ENCODE assay signal across 33 cellular contexts in the genomic region with DNA sequence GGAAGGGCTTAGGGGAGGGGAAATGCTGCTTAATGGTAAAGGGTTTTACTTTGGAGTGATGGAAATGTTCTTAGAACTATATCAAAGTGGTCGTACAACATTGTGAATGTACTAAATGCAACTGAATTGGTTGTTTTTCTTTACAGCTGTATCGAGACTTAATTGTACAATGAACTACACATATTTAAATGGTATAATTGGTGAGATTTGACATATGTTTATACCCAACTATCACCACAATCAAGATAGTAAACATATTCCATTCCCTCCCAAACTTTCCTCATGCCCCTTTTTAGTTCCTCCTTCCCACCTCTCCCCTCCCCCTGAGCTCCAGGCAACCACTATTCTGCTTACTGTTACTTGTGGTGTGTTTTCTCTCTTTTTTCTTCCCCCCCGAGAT.
"Had no signal": no experiment of that assay in that cellular context is flagged by ENCODE, and none has a peak within 500 bp of the region (broad histone marks: within the 10 kb centered on the region; RNA-seq: fewer than 3 reads in every experiment).

No MANE protein-coding gene starts in this region.

- H2AFZ ChIP-seq: PC-9 had no signal

- H3K9me3 Mint-ChIP-seq: activated B cell treated with CpG ODN at 0.5 μM for 24 hours; activated CD8-positive, alpha-beta T cell treated with anti-CD3 and anti-CD28 coated beads for 36 hours; activated naive CD4-positive, alpha-beta T cell treated with anti-CD3 and anti-CD28 coated beads for 36 hours; activated T-cell treated with anti-CD3 and anti-CD28 coated beads, Interleukin-2, amount 50 U/mL, for 72 hours; activated T-helper 2 cell treated with anti-CD3 and anti-CD28 coated beads, Interferon-gamma antibody, Interleukin-2, Interleukin-4, amounts not matched to agents 10 μg/mL and 5 μg/mL and 100 μg/mL, durations not matched to agents 14 hours and 24 hours and 36 hours; brain; T-cell had no signal

- H3K4me3 Mint-ChIP-seq: activated B cell treated with CpG ODN at 0.5 μM for 24 hours; activated CD8-positive, alpha-beta T cell treated with anti-CD3 and anti-CD28 coated beads for 36 hours; activated naive CD4-positive, alpha-beta T cell treated with anti-CD3 and anti-CD28 coated beads for 36 hours; activated T-cell treated with anti-CD3 and anti-CD28 coated beads, Interleukin-2, amount 50 U/mL, for 72 hours; brain; T-cell had no signal

- H3K4me2 ChIP-seq: PC-9 had no signal

- H3K27ac Mint-ChIP-seq: activated B cell treated with CpG ODN at 0.5 μM for 24 hours; activated CD8-positive, alpha-beta T cell treated with anti-CD3 and anti-CD28 coated beads for 36 hours; activated naive CD4-positive, alpha-beta T cell treated with anti-CD3 and anti-CD28 coated beads for 36 hours; activated T-cell treated with anti-CD3 and anti-CD28 coated beads, Interleukin-2, amount 50 U/mL, for 72 hours; activated T-helper 2 cell treated with anti-CD3 and anti-CD28 coated beads, Interferon-gamma antibody, Interleukin-2, Interleukin-4, amounts not matched to agents 10 μg/mL and 5 μg/mL and 100 μg/mL, durations not matched to agents 14 hours and 24 hours and 36 hours had no signal

- ATAC-seq: activated CD8-positive, alpha-beta T cell treated with anti-CD3 and anti-CD28 coated beads for 36 hours; Right ventricle myocardium inferior; SK-N-SH treated with all-trans-retinoic acid at 6 μM for 48 hours; T-cell had no signal

- H3K27me3 Mint-ChIP-seq: activated B cell treated with CpG ODN at 0.5 μM for 24 hours; activated CD8-positive, alpha-beta T cell treated with anti-CD3 and anti-CD28 coated beads for 36 hours; brain; T-cell had no signal

- DNase-seq: activated B cell treated with CpG ODN at 0.5 μM for 24 hours; activated CD4-positive, alpha-beta T cell treated with anti-CD3 and anti-CD28 coated beads for 4 hours; activated CD4-positive, CD25-positive, alpha-beta regulatory T cell treated with anti-CD3 and anti-CD28 coated beads, Interleukin-2, amount 50 U/mL, for 72 hours; activated CD8-positive, alpha-beta T cell treated with anti-CD3 and anti-CD28 coated beads for 36 hours; activated gamma-delta T cell; activated naive CD4-positive, alpha-beta T cell treated with anti-CD3 and anti-CD28 coated beads for 36 hours; activated T-cell treated with anti-CD3 and anti-CD28 coated beads, Interleukin-2, amount 50 U/mL, for 1 hour; activated T-cell treated with anti-CD3 and anti-CD28 coated beads, Interleukin-2, amount 50 U/mL, for 72 hours; anterior cingulate cortex; central memory CD4-positive, alpha-beta T cell; Kasumi-1; KBM-7; MM.1S; MV-4-11; NCI-H1092; NCI-H1436 treated with DMSO at 0.1 percent for 48 hours; NCI-H1694 treated with DMSO at 0.1 percent for 48 hours; NCI-H2029; NCI-H345; NCI-H526; NCI-H748 treated with DMSO at 0.1 percent for 48 hours; NK-92 treated with Interleukin-12 subunit alpha and Interleukin-12 subunit beta, amount 100 ng/mL, for 24 hours; PC-9; SIG-M5; T-cell; T-helper 2 cell; T-helper 9 cell had no signal

- H3K4me1 Mint-ChIP-seq: activated B cell treated with CpG ODN at 0.5 μM for 24 hours had no signal

- H3K27ac ChIP-seq: PC-9, RWPE1, VCaP had no signal
